In genomic region chr7:126557271-126557670, GRCh38 we compare ENCODE assay signal across 23 cellular contexts.
DNase-seq lines count a peak whose midpoint lies in the region; ATAC-seq, FAIRE-seq and TF ChIP-seq lines count a peak whose summit lies in the region.
"Had no signal": no experiment of that assay in that cellular context is flagged by ENCODE, and none has a peak within 500 bp of the region (broad histone marks: within the 10 kb centered on the region; RNA-seq: fewer than 3 reads in every experiment).

No MANE protein-coding gene starts in this region.

- no peak for TF ChIP-seq POLR2A in GM12892 (IDR thresholded peaks at IDR 0.05; ENCODE audit: low read depth, low read length)

- H4K20me1 ChIP-seq in hepatocyte (ENCODE audit: insufficient read depth, poor library complexity, severe bottlenecking) = no peaks in the 10 kb centered on the region

- no peak overlapping the region for H3K4me2 ChIP-seq in hepatocyte
- H3K4me2 ChIP-seq: PC-9 had no signal

- H3K9me2 ChIP-seq in hepatocyte (replicated peaks; ENCODE audit: insufficient read depth) = no peaks in the 10 kb centered on the region

- 80% methylated on average over 4 of the region's 4 CpGs for WGBS in hepatocyte (ENCODE audit: low lambda C conversion rate, missing lambda C conversion rate)

- H3K4me3 ChIP-seq in hepatocyte = no peak overlapping the region
- H3K4me3 ChIP-seq: coronary artery, lung, PC-9 had no signal

- intact Hi-C loops in left colon (cut with DNase I, micrococcal nuclease) = no loop called here

- no peak overlapping the region for H3K27ac ChIP-seq in hepatocyte
- H3K27ac ChIP-seq: coronary artery, PC-9 had no signal

- H3K27me3 ChIP-seq in hepatocyte = no peaks in the 10 kb centered on the region

- H3K36me3 ChIP-seq in hepatocyte (replicated peaks; ENCODE audit: insufficient read depth, low read depth) = no peaks in the 10 kb centered on the region

- H3K9me3 ChIP-seq in hepatocyte (ENCODE audit: low read depth) = no peaks in the 10 kb centered on the region

- H3K79me2 ChIP-seq in hepatocyte = no peaks in the 10 kb centered on the region

- DNase-seq in GM12892 (ENCODE audit: insufficient read length) (no peak), hepatocyte (ENCODE audit: low spot score) (no peak), left colon (no peak), NCI-H146 (lab: John Stamatoyannopoulos, UW) (no peak)
- no peak for DNase-seq in stimulated activated CD4-positive, alpha-beta T cell treated with anti-CD3 and anti-CD28 coated beads, Interleukin-2, amount 100 ng/mL, for 24 hours
- DNase-seq: activated naive CD4-positive, alpha-beta T cell treated with anti-CD3 and anti-CD28 coated beads, Interleukin-2, amount 50 U/mL, for 16 hours; DMS53; GDM1; kidney; NCI-H1092 treated with DMSO at 0.1 percent for 48 hours; NCI-H2029 treated with DMSO at 0.1 percent for 48 hours; NCI-H345; PC-9; SHP77 treated with DMSO at 0.1 percent for 48 hours; T-cell had no signal

- ATAC-seq in GM18907 (IDR thresholded peaks at IDR 0.05; ENCODE audit: unreplicated experiment) (peak; percentile 66), GM21723 (IDR thresholded peaks at IDR 0.05; ENCODE audit: unreplicated experiment) (peak; percentile 49), HG03045 (IDR thresholded peaks at IDR 0.05; ENCODE audit: unreplicated experiment) (peak; percentile 71), left colon (no peak)
- ATAC-seq: stimulated activated effector memory CD8-positive, alpha-beta T cell treated with anti-CD3 and anti-CD28 coated beads, Interleukin-12 subunit alpha, Interleukin-12 subunit beta, amount 100 ng/mL, for 72 hours; T-cell had no signal

- H2AFZ ChIP-seq in hepatocyte = no peak overlapping the region
- H2AFZ ChIP-seq: PC-9 had no signal

- TF ChIP-seq CTCF in hepatocyte (IDR thresholded peaks at IDR 0.05; ENCODE audit: poor library complexity) = no peak

- no peaks in the 10 kb centered on the region for H3K4me1 ChIP-seq in hepatocyte (ENCODE audit: insufficient read depth)

- peak; percentile 24 for FAIRE-seq in GM12892 (lab: Jason Lieb, UNC)
- FAIRE-seq: GM12891, kidney, TTC549 had no signal
